Comparison of ENCODE assay signal across 8 cellular contexts in genomic region chr15:90871716-90872480, GRCh38. TPM values are rescaled to one million over a fixed set of nuclear protein-coding genes. Genes with fewer than 3 reads are reported as not detected.
DNase-seq lines count a peak whose midpoint lies in the region; ATAC-seq and TF ChIP-seq lines count a peak whose summit lies in the region.

No MANE protein-coding gene starts in this region.

- H4K8ac ChIP-seq in H9 (replicated peaks; ENCODE audit: insufficient read length, low read depth, low read length), result no peak overlapping the region

- H3K79me1 ChIP-seq in H9 (ENCODE audit: insufficient read depth, low read depth, low read length, poor library complexity, severe bottlenecking), result peaks cover 2% of the 10 kb centered on the region

- no peak overlapping the region for H4K91ac ChIP-seq in H9 (ENCODE audit: insufficient read length, low read depth, low read length)

- peaks cover 54 to 60% of the 10 kb centered on the region in 2 experiments for H3K4me1 Mint-ChIP-seq in H9
- H3K4me1 Mint-ChIP-seq in activated CD8-positive, alpha-beta T cell treated with anti-CD3 and anti-CD28 coated beads for 36 hours (ENCODE audit: low read depth), result peaks cover 55% of the 10 kb centered on the region

- no peak overlapping the region for H2BK5ac ChIP-seq in H9 (ENCODE audit: insufficient read length, low read length)

- no peak overlapping the region for H2BK15ac ChIP-seq in H9 (ENCODE audit: low read depth, low read length)

- H3T11ph ChIP-seq in H9 (ENCODE audit: low read length), result no peak overlapping the region

- no peak overlapping the region for H2BK12ac ChIP-seq in H9 (ENCODE audit: insufficient read length, low read depth, low read length)

- no peak overlapping the region for H2AK5ac ChIP-seq in H9 (ENCODE audit: insufficient read length, low read length)

- no peak overlapping the region for H3K18ac ChIP-seq in H9 (ENCODE audit: insufficient read length, low read depth, low read length)

- H3K4me3 Mint-ChIP-seq in H9, result peak overlapping the region; percentile 65 to 81
- H3K4me3 Mint-ChIP-seq in activated CD8-positive, alpha-beta T cell treated with anti-CD3 and anti-CD28 coated beads for 36 hours, result peak overlapping the region; percentile 83

- H4K5ac ChIP-seq in H9 (ENCODE audit: insufficient read length, low read depth, low read length), result no peak overlapping the region

- CTCF ChIA-PET in activated CD8-positive, alpha-beta T cell treated with anti-CD3 and anti-CD28 coated beads for 36 hours (lab: Charles Lee), result interaction anchor here (2.4 kb wide), 1 partner anchor 14 kb away, joined by 19 read pairs; the partner anchor contains the start of gene FES

- H3K23ac ChIP-seq in H9 (ENCODE audit: insufficient read length, low read depth, low read length), result no peak overlapping the region

- no peak overlapping the region for H3K4ac ChIP-seq in H9 (ENCODE audit: low read depth, low read length)

- peaks cover 0 to 2% of the 10 kb centered on the region in 2 experiments; a peak in 2 of 5 replicates for H3K9me3 Mint-ChIP-seq in H9
- H3K9me3 Mint-ChIP-seq in activated CD8-positive, alpha-beta T cell treated with anti-CD3 and anti-CD28 coated beads for 36 hours, result no peaks in the 10 kb centered on the region

- no peak overlapping the region for H3K27ac Mint-ChIP-seq in H9
- peak overlapping the region; percentile 89 for H3K27ac Mint-ChIP-seq in activated CD8-positive, alpha-beta T cell treated with anti-CD3 and anti-CD28 coated beads for 36 hours

- H2BK120ac ChIP-seq in H9 (ENCODE audit: low read depth, low read length, poor library complexity, severe bottlenecking), result no peak overlapping the region

- peaks cover 8% of the 10 kb centered on the region for H3K23me2 ChIP-seq in H9 (ENCODE audit: insufficient read length, low read depth, low read length, poor library complexity, severe bottlenecking)

- no peak overlapping the region for H2AFZ ChIP-seq in H9 (ENCODE audit: low read length)

- intact Hi-C loops in activated CD8-positive, alpha-beta T cell treated with anti-CD3 and anti-CD28 coated beads for 36 hours (cut with micrococcal nuclease), result loop anchor here (2.0 to 5.0 kb wide), 3 partner anchors 19 to 55 kb away; no protein-coding TSS in a partner anchor
- intact Hi-C loops in prostate gland (cut with DNase I), result loop anchor here (5.0 kb wide), 1 partner anchor 155 kb away; the partner anchor contains the start of gene BLM

- peak overlapping the region; percentile 89 to 95 for H3K4me3 ChIP-seq in prostate gland

- peaks cover 7 to 17% of the 10 kb centered on the region in 2 donors for H3K36me3 ChIP-seq in prostate gland

- H3K56ac ChIP-seq in H9 (ENCODE audit: insufficient read length, low read depth, low read length), result no peak overlapping the region

- H2BK20ac ChIP-seq in H9 (ENCODE audit: low read depth, low read length, poor library complexity, severe bottlenecking), result no peak overlapping the region

- H3K27me3 ChIP-seq in H9 (ENCODE audit: insufficient read depth, low read length), result no peaks in the 10 kb centered on the region
- no peaks in the 10 kb centered on the region for H3K27me3 ChIP-seq in prostate gland (replicated peaks; ENCODE audit: insufficient read depth)

- no peak overlapping the region for H3K9ac ChIP-seq in H9 (ENCODE audit: extremely low read depth, insufficient read length, low read length)

- peaks cover 6% of the 10 kb centered on the region; the same call in 1 of the 2 replicates for H3K4me1 ChIP-seq in H9 (ENCODE audit: insufficient read depth, low read length)
- H3K4me1 ChIP-seq in prostate gland (replicated peaks), result peaks cover 20% of the 10 kb centered on the region

- no peak overlapping the region for H3K14ac ChIP-seq in H9 (ENCODE audit: insufficient read depth, low read length)

- TF ChIP-seq CTCF in H9 (conservative IDR thresholded peaks at IDR 0.05) (no peak), prostate gland (IDR thresholded peaks at IDR 0.05) (no peak)
- TF ChIP-seq CTCF in activated CD8-positive, alpha-beta T cell treated with anti-CD3 and anti-CD28 coated beads for 36 hours (IDR thresholded peaks at IDR 0.05), result no peak

- TF ChIP-seq POLR2A in prostate gland (IDR thresholded peaks at IDR 0.05), result no peak

- peak overlapping the region; percentile 39 for H3K4me2 ChIP-seq in H9 (ENCODE audit: insufficient read depth, insufficient read length, low read length)

- no peaks in the 10 kb centered on the region for H3K27me3 Mint-ChIP-seq in H9 (ENCODE audit: low read depth)
- H3K27me3 Mint-ChIP-seq in activated CD8-positive, alpha-beta T cell treated with anti-CD3 and anti-CD28 coated beads for 36 hours, result no peaks in the 10 kb centered on the region

- H3K9me3 ChIP-seq in H9 (ENCODE audit: control insufficient read depth, low read depth, low read length), result no peaks in the 10 kb centered on the region
- no peaks in the 10 kb centered on the region for H3K9me3 ChIP-seq in prostate gland

- DNase-seq in COLO668 (lab: John Stamatoyannopoulos, UW; ENCODE audit: unreplicated experiment), result peak; percentile 51
- peak; percentile 54 for DNase-seq in H9
- DNase-seq in activated CD8-positive, alpha-beta T cell treated with anti-CD3 and anti-CD28 coated beads for 36 hours, result no peak
- peak; percentile 45 for DNase-seq in glomerular visceral epithelial cell (ENCODE audit: extremely low spot score)
- DNase-seq in prostate gland (ENCODE audit: low spot score), result no peak
- DNase-seq in activated CD4-positive, CD25-positive, alpha-beta regulatory T cell (lab: John Stamatoyannopoulos, UW), result no peak
- no peak for DNase-seq in NOMO-1 treated with DMSO at 0.1 percent for 48 hours (lab: John Stamatoyannopoulos, UW; ENCODE audit: unreplicated experiment)

- H4K20me1 ChIP-seq in H9 (ENCODE audit: control insufficient read depth, insufficient read depth, insufficient read length), result no peaks in the 10 kb centered on the region

- H3K36me3 Mint-ChIP-seq in H9 (ENCODE audit: insufficient read depth in 1 of 3, low read depth in 3 of 3), result peaks cover 2 to 8% (median 8%) of the 10 kb centered on the region in 3 experiments
- peaks cover 26% of the 10 kb centered on the region for H3K36me3 Mint-ChIP-seq in activated CD8-positive, alpha-beta T cell treated with anti-CD3 and anti-CD28 coated beads for 36 hours (ENCODE audit: low read depth)

- H3K27ac ChIP-seq in H9 (ENCODE audit: insufficient read length, low read depth, low read length), result no peak overlapping the region
- H3K27ac ChIP-seq in prostate gland, result peak overlapping the region; percentile 93 to 94

- WGBS in H9 (ENCODE audit: extremely low coverage, insufficient read length, low lambda C conversion rate), result no CpG with 5 or more reads among the region's 77 CpGs
- WGBS in prostate gland, result 0% methylated on average over 19 of the region's 77 CpGs

- no peaks in the 10 kb centered on the region for H3K79me2 ChIP-seq in H9 (ENCODE audit: insufficient read depth, low read length)

- ATAC-seq in activated CD8-positive, alpha-beta T cell treated with anti-CD3 and anti-CD28 coated beads for 36 hours, result peak; percentile 15
- ATAC-seq in HG03135 (IDR thresholded peaks at IDR 0.05; ENCODE audit: unreplicated experiment), result no peak

- POLR2A ChIA-PET in activated CD8-positive, alpha-beta T cell treated with anti-CD3 and anti-CD28 coated beads for 36 hours (lab: Charles Lee), result interaction anchor here (0.6 to 2.6 kb wide), 9 partner anchors 14 to 82 kb away, joined by 3 to 14 read pairs (median 5); no protein-coding TSS in a partner anchor

RNA-seq across cellular contexts. Expression of gene FURIN, which starts 3.5 kb away (rescaled TPM):
- total RNA-seq in H9 (2021) (35.1 and 35.7 TPM in 2 replicates), prostate gland (100 to 1,000 TPM in 1 of 2 donors, 10 to 100 TPM in 1; 92.8 to 154 TPM)
- total RNA-seq in activated CD8-positive, alpha-beta T cell treated with anti-CD3 and anti-CD28 coated beads for 36 hours, result 100 to 1,000 TPM; 111 to 117 TPM

RNA-seq across cellular contexts. Expression of gene FES, which starts 12.4 kb away (rescaled TPM):
- total RNA-seq in H9 (2021), result 6.5 and 6.7 TPM in 2 replicates
- total RNA-seq in activated CD8-positive, alpha-beta T cell treated with anti-CD3 and anti-CD28 coated beads for 36 hours, result 1 to 10 TPM; 4.1 to 4.6 TPM
- total RNA-seq in prostate gland, result 10 to 100 TPM; 22.8 to 33.9 TPM

RNA-seq across cellular contexts. Expression of gene MAN2A2, which starts 31.2 kb away (rescaled TPM):
- total RNA-seq in H9 (2021) (25.3 and 27.4 TPM in 2 replicates), prostate gland (100 to 1,000 TPM in 1 of 2 donors, 10 to 100 TPM in 1; 46.6 to 113 TPM)
- total RNA-seq in activated CD8-positive, alpha-beta T cell treated with anti-CD3 and anti-CD28 coated beads for 36 hours, result 10 to 100 TPM; 85.0 to 87.7 TPM

Comparison
In these comparisons a context has a peak if more than half of its experiments do, and no peak if none do; other contexts are left out.
1. DNase-seq: peak in COLO668 (single experiment), H9 (single experiment) and glomerular visceral epithelial cell (single experiment); none in activated CD8-positive, alpha-beta T cell treated with anti-CD3 and anti-CD28 coated beads for 36 hours (single experiment), prostate gland (single experiment), activated CD4-positive, CD25-positive, alpha-beta regulatory T cell (0 of 4) and NOMO-1 treated with DMSO at 0.1 percent for 48 hours (single experiment).